Comparison of ENCODE assay signal across 8 cellular contexts in the genomic region with DNA sequence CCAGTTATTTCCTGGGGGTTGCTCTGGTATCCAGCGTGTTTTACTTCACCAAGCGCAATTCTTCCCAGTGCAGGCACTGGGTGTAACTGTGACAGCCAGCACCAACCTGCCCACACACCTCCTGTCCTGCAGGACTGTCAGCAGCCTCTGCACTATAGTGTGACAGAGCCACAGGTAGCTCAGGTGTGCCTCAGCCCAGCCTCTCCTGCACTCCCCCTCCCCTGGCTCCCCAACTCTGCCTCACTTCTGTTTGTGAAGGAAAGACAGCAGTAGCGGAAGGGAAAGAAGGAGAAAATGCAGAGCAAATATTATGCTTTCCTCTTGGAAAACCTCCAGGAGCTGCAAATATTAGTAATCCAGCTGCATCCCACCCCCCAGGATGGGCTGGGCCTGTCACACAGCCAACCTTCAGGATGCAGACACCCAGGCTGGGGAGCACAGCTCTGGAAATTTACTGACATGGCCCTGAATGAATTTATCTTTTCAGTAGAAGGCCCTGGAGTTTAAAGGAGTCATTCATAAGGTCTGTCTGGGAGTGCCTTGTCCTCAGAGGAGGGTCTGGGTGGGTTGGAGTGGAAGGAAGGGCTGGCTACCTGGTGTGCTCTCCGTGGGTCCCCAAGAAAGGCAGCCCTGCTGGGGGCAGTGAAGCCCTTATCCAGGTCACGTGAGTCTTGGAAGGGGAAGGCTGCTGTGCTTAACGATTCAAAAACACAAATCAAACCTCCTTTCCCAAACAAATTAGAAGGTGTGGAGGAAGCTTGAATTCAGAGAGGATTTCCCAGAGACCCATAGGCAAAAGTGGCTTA. TPM values are rescaled to one million over a fixed set of nuclear protein-coding genes. Genes with fewer than 3 reads are reported as not detected.
DNase-seq lines count a peak whose midpoint lies in the region; ATAC-seq, FAIRE-seq and TF ChIP-seq lines count a peak whose summit lies in the region.

No MANE protein-coding gene starts in this region.

- no peaks in the 10 kb centered on the region for H3K79me1 ChIP-seq in neuronal stem cell (ENCODE audit: low read depth, low read length)

- H3K4me1 ChIP-seq in BE2C: peaks cover 22% of the 10 kb centered on the region
- peaks cover 68% of the 10 kb centered on the region for H3K4me1 ChIP-seq in PC-3 (ENCODE audit: insufficient read depth, low read length)
- H3K4me1 ChIP-seq in endothelial cell of umbilical vein (ENCODE audit: control insufficient read depth, extremely low read depth, insufficient read depth, low read length): peaks cover 57% of the 10 kb centered on the region
- H3K4me1 ChIP-seq in small intestine (ENCODE audit: control insufficient read depth in 2 of 2, insufficient read depth in 1 of 2, low read depth in 1 of 2, low read length in 1 of 2): peaks cover 0 to 15% of the 10 kb centered on the region in 2 donors
- H3K4me1 ChIP-seq in neuronal stem cell (ENCODE audit: control insufficient read depth in 2 of 2, insufficient read depth in 1 of 2, low read depth in 1 of 2, low read length in 2 of 2): peaks cover 0 to 11% of the 10 kb centered on the region in 2 donors

- H3K36me3 ChIP-seq in BE2C: no peaks in the 10 kb centered on the region
- peaks cover 51% of the 10 kb centered on the region for H3K36me3 ChIP-seq in PC-3 (ENCODE audit: low read depth, low read length)
- H3K36me3 ChIP-seq in endothelial cell of umbilical vein (ENCODE audit: control insufficient read depth in 2 of 2, extremely low read depth in 1 of 2, insufficient read depth in 2 of 2, low read length in 2 of 2): peaks cover 4 to 5% of the 10 kb centered on the region in 2 experiments
- no peaks in the 10 kb centered on the region for H3K36me3 ChIP-seq in small intestine (ENCODE audit: control insufficient read depth in 2 of 2, insufficient read depth in 2 of 2, low read length in 2 of 2)
- peaks cover 5 to 35% of the 10 kb centered on the region in 2 donors for H3K36me3 ChIP-seq in neuronal stem cell (replicated peaks in 1 of 2; ENCODE audit: control insufficient read depth in 2 of 2, insufficient read depth in 2 of 2, low read length in 2 of 2)

- H2BK12ac ChIP-seq in neuronal stem cell (ENCODE audit: low read length): no peak overlapping the region

- 74 to 82% (median 77%) methylated on average over 6 of the region's 6 CpGs for WGBS in small intestine, 3 donors
- WGBS in neuronal stem cell (ENCODE audit: extremely low coverage in 2 of 2, insufficient read length in 2 of 2, insufficient replicate concordance in 1 of 2), 2 donors: no CpG with 5 or more reads among the region's 6 CpGs

- no peak overlapping the region for H4K91ac ChIP-seq in neuronal stem cell (ENCODE audit: low read depth, low read length, poor library complexity)

- intact Hi-C loops in PC-3 (cut with micrococcal nuclease) (loop anchor here (2.0 kb wide), 2 partner anchors 18 to 32 kb away; no protein-coding TSS in a partner anchor), endothelial cell of umbilical vein (cut with micrococcal nuclease) (loop anchor here (1.0 kb wide), 1 partner anchor 9 kb away; no protein-coding TSS in a partner anchor)

- no peak overlapping the region for H2BK15ac ChIP-seq in neuronal stem cell (ENCODE audit: low read length)

- no peak for TF ChIP-seq CTCF in BE2C (IDR thresholded peaks at IDR 0.05; ENCODE audit: low read depth, low read length)
- TF ChIP-seq CTCF in PC-3 (conservative IDR thresholded peaks at IDR 0.05; ENCODE audit: low read depth, low read length): no peak
- no peak for TF ChIP-seq CTCF in endothelial cell of umbilical vein (IDR thresholded peaks at IDR 0.05; ENCODE audit: extremely low read depth in 1 of 2, insufficient read depth in 1 of 2, low read depth in 1 of 2, low read length in 2 of 2)
- TF ChIP-seq CTCF in nephron progenitor cell (IDR thresholded peaks at IDR 0.05): no peak

- dilution Hi-C loops in endothelial cell of umbilical vein (cut with MboI; ENCODE audit: extremely low pct_ligation_motif_present, low sequenced_read_pairs): no loop called here

- H3K18ac ChIP-seq in neuronal stem cell (ENCODE audit: low read length): no peak overlapping the region

- no peak overlapping the region for H2BK5ac ChIP-seq in neuronal stem cell (ENCODE audit: low read length)

- H2AK5ac ChIP-seq in neuronal stem cell (ENCODE audit: low read depth, low read length): no peak overlapping the region

- H3K4me3 ChIP-seq in BE2C (ENCODE audit: low read depth, low read length) (no peak overlapping the region), PC-3 (ENCODE audit: low read length) (0 out of 2 replicates have a peak overlapping the region, but pooled peaks have one; percentile 5), endothelial cell of umbilical vein (replicated peaks in 1 of 3; ENCODE audit: insufficient read depth in 1 of 3, low read depth in 1 of 3, low read length in 3 of 3) (no peak overlapping the region), small intestine (ENCODE audit: low read depth in 1 of 2, low read length in 2 of 2) (no peak overlapping the region), neuronal stem cell (ENCODE audit: low read length in 2 of 2) (no peak overlapping the region)

- peak overlapping the region; percentile 44 for H3K9ac ChIP-seq in PC-3 (ENCODE audit: low read length)
- peak overlapping the region; percentile 25 for H3K9ac ChIP-seq in endothelial cell of umbilical vein (replicated peaks; ENCODE audit: extremely low read depth, insufficient read depth, low read length)
- no peak overlapping the region for H3K9ac ChIP-seq in neuronal stem cell (ENCODE audit: low read depth, low read length, poor library complexity)

- no peaks in the 10 kb centered on the region for H3K27me3 Mint-ChIP-seq in nephron progenitor cell (ENCODE audit: low read depth, poor library complexity)

- FAIRE-seq in endothelial cell of umbilical vein (lab: Jason Lieb, UNC) (peak; percentile 94), small intestine (lab: Jason Lieb, UNC) (no peak)

- H3K9me3 ChIP-seq in BE2C (no peaks in the 10 kb centered on the region), PC-3 (ENCODE audit: low read length) (no peaks in the 10 kb centered on the region), endothelial cell of umbilical vein (replicated peaks; ENCODE audit: control insufficient read depth, insufficient read depth, low read length) (no peaks in the 10 kb centered on the region), small intestine (ENCODE audit: control insufficient read depth, low read depth) (no peaks in the 10 kb centered on the region), neuronal stem cell (replicated peaks in 1 of 2; ENCODE audit: control insufficient read depth in 2 of 2, insufficient read depth in 1 of 2, low read depth in 1 of 2, low read length in 2 of 2) (no peaks in the 10 kb centered on the region)

- peaks cover 99% of the 10 kb centered on the region for H3K79me2 ChIP-seq in PC-3 (ENCODE audit: low read length)
- peaks cover 91% of the 10 kb centered on the region for H3K79me2 ChIP-seq in endothelial cell of umbilical vein (ENCODE audit: control insufficient read depth, insufficient read depth, low read length)

- H4K20me1 ChIP-seq in PC-3 (ENCODE audit: low read length) (peaks cover 35% of the 10 kb centered on the region), endothelial cell of umbilical vein (replicated peaks; ENCODE audit: control insufficient read depth, extremely low read depth, insufficient read depth, low read length) (no peaks in the 10 kb centered on the region)

- CTCF ChIA-PET in PC-3 (lab: Charles Lee) (interaction anchor here (0.6 to 1.5 kb wide), 4 partner anchors 16 to 26 kb away, joined by 3 to 7 read pairs (median 5); partner anchors contain the start of gene CAPN2), endothelial cell of umbilical vein (lab: Charles Lee) (interaction anchor here (0.9 to 8.2 kb wide), 4 partner anchors 8 to 21 kb away, joined by 4 to 68 read pairs (median 4); partner anchors contain the start of gene CAPN2)

- H2BK120ac ChIP-seq in neuronal stem cell (ENCODE audit: low read depth, low read length): no peak overlapping the region

- no peaks in the 10 kb centered on the region for H3K9me2 ChIP-seq in PC-3 (replicated peaks; ENCODE audit: low read length)

- no peak overlapping the region for H3K4me3 Mint-ChIP-seq in nephron progenitor cell

- H3K36me3 Mint-ChIP-seq in nephron progenitor cell (ENCODE audit: low read depth): peaks cover 37% of the 10 kb centered on the region

- TF ChIP-seq POLR2A in endothelial cell of umbilical vein (IDR thresholded peaks at IDR 0.05; ENCODE audit: low read depth, low read length): peak; percentile 18

- no peak overlapping the region for H4K8ac ChIP-seq in neuronal stem cell (ENCODE audit: low read depth, low read length)

- peak overlapping the region; percentile 88 for H3K27ac ChIP-seq in PC-3 (ENCODE audit: low read length)
- peak overlapping the region; percentile 96 for H3K27ac ChIP-seq in endothelial cell of umbilical vein (ENCODE audit: insufficient read depth, low read depth, low read length)
- H3K27ac ChIP-seq in small intestine (ENCODE audit: low read depth in 1 of 2, low read length in 1 of 2): peak overlapping the region in 1 of 2 donors; percentile 50
- no peak overlapping the region for H3K27ac ChIP-seq in neuronal stem cell (replicated peaks; ENCODE audit: low read length)

- DNase-seq in BE2C (peak; percentile 51), PC-3 (peak; percentile 94), endothelial cell of umbilical vein (ENCODE audit: low read depth, low spot score) (peak; percentile 64), nephron progenitor cell (no peak), small intestine (no peak), NCI-H187 (lab: John Stamatoyannopoulos, UW) (no peak), neuronal stem cell (ENCODE audit: low spot score) (no peak)

- H3K4me1 Mint-ChIP-seq in nephron progenitor cell: peaks cover 46% of the 10 kb centered on the region

- POLR2A ChIA-PET in PC-3 (lab: Charles Lee; ENCODE audit: unreplicated experiment) (interaction anchor here (0.8 kb wide), 1 partner anchor 12 kb away, joined by 5 read pairs; no protein-coding TSS in a partner anchor), endothelial cell of umbilical vein (lab: Charles Lee) (interaction anchor here (0.6 kb wide), 1 partner anchor 84 kb away, joined by 4 read pairs; no protein-coding TSS in a partner anchor)

- peaks cover 6% of the 10 kb centered on the region for H3F3A ChIP-seq in PC-3 (ENCODE audit: low read length, unreplicated experiment)

- H3K4me2 ChIP-seq in PC-3 (ENCODE audit: low read length): peak overlapping the region; percentile 70
- peak overlapping the region; percentile 3 for H3K4me2 ChIP-seq in endothelial cell of umbilical vein (ENCODE audit: insufficient read depth, low read length)
- no peak overlapping the region for H3K4me2 ChIP-seq in neuronal stem cell (ENCODE audit: insufficient read depth, low read length, poor library complexity, severe bottlenecking)

- no peaks in the 10 kb centered on the region for H3K9me1 ChIP-seq in endothelial cell of umbilical vein (replicated peaks; ENCODE audit: control insufficient read depth, extremely low read depth, insufficient read depth, low read length)

- BruUV-seq in PC-3 (replicated peaks; lab: Mats Ljungman, UMichigan) (no TSS peak), endothelial cell of umbilical vein (replicated peaks; lab: Mats Ljungman, UMichigan) (no TSS peak)

- H3K27me3 ChIP-seq in BE2C (no peaks in the 10 kb centered on the region), PC-3 (ENCODE audit: low read length) (no peaks in the 10 kb centered on the region), endothelial cell of umbilical vein (ENCODE audit: control insufficient read depth in 2 of 2, insufficient read depth in 2 of 2, low read length in 2 of 2) (no peaks in the 10 kb centered on the region), small intestine (ENCODE audit: control insufficient read depth in 2 of 2, insufficient read depth in 2 of 2, low read length in 2 of 2) (no peaks in the 10 kb centered on the region), neuronal stem cell (ENCODE audit: control insufficient read depth in 3 of 3, insufficient read depth in 3 of 3, low read depth in 1 of 3, low read length in 3 of 3) (no peaks in the 10 kb centered on the region)

- ATAC-seq in PC-3 (peak; percentile 59), HG02798 (IDR thresholded peaks at IDR 0.05; ENCODE audit: poor library complexity, unreplicated experiment) (no peak)

- no peaks in the 10 kb centered on the region for H3K9me3 Mint-ChIP-seq in nephron progenitor cell

- H3K14ac ChIP-seq in neuronal stem cell (ENCODE audit: low read length): no peak overlapping the region

- no peak overlapping the region for H3K23ac ChIP-seq in neuronal stem cell (ENCODE audit: low read depth, low read length, poor library complexity)

- H3K27ac Mint-ChIP-seq in nephron progenitor cell: peak overlapping the region; percentile 92

- H2AFZ ChIP-seq in PC-3 (ENCODE audit: low read length) (no peak overlapping the region), endothelial cell of umbilical vein (ENCODE audit: low read depth, low read length) (no peak overlapping the region), neuronal stem cell (ENCODE audit: low read length) (no peak overlapping the region)

- H3K4ac ChIP-seq in neuronal stem cell (ENCODE audit: low read length): no peak overlapping the region

RNA-seq across cellular contexts. Expression of gene CAPN2, which starts 20.9 kb away (rescaled TPM):
- 66.5 TPM for polyA plus RNA-seq in BE2C (2012; ENCODE audit: insufficient read depth, insufficient read length, low read depth)
- total RNA-seq in PC-3 (2014; rRNA removed) (1,259 and 1,457 TPM in 2 replicates), endothelial cell of umbilical vein (316 and 420 TPM in 2 replicates)
- polyA plus RNA-seq in endothelial cell of umbilical vein (82.0 and 110 TPM in 2 replicates), small intestine (100 to 1,000 TPM in 1 of 3 donors, 10 to 100 TPM in 2; 47.0 to 115 (median 68.8) TPM)
- polyA plus RNA-seq in endothelial cell of umbilical vein (2011; cell fraction: cytosol; rRNA removed): 160 and 168 TPM in 2 replicates
- 332 and 370 TPM in 2 replicates for polyA plus RNA-seq in endothelial cell of umbilical vein (2011; cell fraction: nucleus; rRNA removed)
- 262 and 405 TPM in 2 replicates for polyA plus RNA-seq in endothelial cell of umbilical vein (2012)
- 205 and 211 TPM in 2 replicates for polyA minus RNA-seq in endothelial cell of umbilical vein
- 44.4 TPM for polyA minus RNA-seq in endothelial cell of umbilical vein (2011; cell fraction: cytosol; rRNA and poly(A)+ RNA removed)
- 100 and 114 TPM in 2 replicates for polyA minus RNA-seq in endothelial cell of umbilical vein (2011; cell fraction: nucleus; rRNA and poly(A)+ RNA removed)
- polyA plus RNA-seq in neuronal stem cell (2013, experiment 1 of 2): 50.4 TPM
- polyA plus RNA-seq in neuronal stem cell (2013, experiment 2 of 2): 50.8 TPM

Comparison
In these comparisons a context has a peak if more than half of its experiments do, and no peak if none do; other contexts are left out.
1. DNase-seq: peak in BE2C (single experiment), PC-3 (single experiment) and endothelial cell of umbilical vein (single experiment); none in nephron progenitor cell (single experiment), small intestine (single experiment), NCI-H187 (0 of 2) and neuronal stem cell (single experiment).